Comparison of ENCODE assay signal across 13 cellular contexts in genomic region chr6:50819527-50819905, GRCh38. TPM values are rescaled to one million over a fixed set of nuclear protein-coding genes. Genes with fewer than 3 reads are reported as not detected.
DNase-seq lines count a peak whose midpoint lies in the region; ATAC-seq, FAIRE-seq and TF ChIP-seq lines count a peak whose summit lies in the region.
"Had no signal": no experiment of that assay in that cellular context is flagged by ENCODE, and none has a peak within 500 bp of the region (broad histone marks: within the 10 kb centered on the region; RNA-seq: fewer than 3 reads in every experiment).

No MANE protein-coding gene starts in this region.

- H3K9me2 ChIP-seq in hepatocyte (replicated peaks; ENCODE audit: insufficient read depth), result no peaks in the 10 kb centered on the region

- H3K27ac ChIP-seq in hepatocyte, result peak overlapping the region; percentile 55
- H3K27ac ChIP-seq in pancreas, result no peak overlapping the region
- H3K27ac ChIP-seq: vagina had no signal

- H3K79me2 ChIP-seq in hepatocyte, result no peaks in the 10 kb centered on the region

- H3K27me3 ChIP-seq in hepatocyte (peaks cover 86% of the 10 kb centered on the region), pancreas (peaks cover 6 to 47% (median 25%) of the 10 kb centered on the region in 4 donors)

- peak overlapping the region; percentile 74 for H3K4me2 ChIP-seq in hepatocyte

- H3K4me3 ChIP-seq in hepatocyte, result no peak overlapping the region
- peak overlapping the region in 1 of 4 donors; percentile 23 for H3K4me3 ChIP-seq in pancreas
- H3K4me3 ChIP-seq: lung had no signal

- no peaks in the 10 kb centered on the region for H3K9me3 ChIP-seq in hepatocyte (ENCODE audit: low read depth)
- no peaks in the 10 kb centered on the region for H3K9me3 ChIP-seq in pancreas
- H3K9me3 ChIP-seq: vagina had no signal

- ATAC-seq in SK-N-SH treated with all-trans-retinoic acid at 6 μM for 48 hours (peak; percentile 18; the same call in 2 of the 3 replicates), pancreas (peak in 3 of 4 donors; percentile 14 to 45 (median 41)), HG02981 (IDR thresholded peaks at IDR 0.05; ENCODE audit: unreplicated experiment) (no peak)

- peak; percentile 64 for DNase-seq in GM03348 (ENCODE audit: low spot score)
- peak; percentile 28 for DNase-seq in hepatocyte (ENCODE audit: low spot score)
- peak in 2 of 6 donors; percentile 61 to 72 for DNase-seq in pancreas
- no peak for DNase-seq in activated effector memory CD4-positive, alpha-beta T cell treated with Interleukin-2 at 50 U/mL for 16 hours
- no peak for DNase-seq in HCEC 1CT
- no peak for DNase-seq in SIG-M5 (lab: John Stamatoyannopoulos, UW)
- DNase-seq: activated CD8-positive, alpha-beta memory T cell treated with anti-CD3 and anti-CD28 coated beads, Interleukin-2, amount 50 U/mL, for 4 hours; cortex of kidney; GDM1 had no signal

- no peak for FAIRE-seq in pancreas (lab: Jason Lieb, UNC)

- intact Hi-C loops in pancreas (cut with DNase I), result loop anchor here in 1 of 3 donors (10.0 kb wide), 1 partner anchor 725 kb away; no protein-coding TSS in a partner anchor

- TF ChIP-seq CTCF in hepatocyte (IDR thresholded peaks at IDR 0.05; ENCODE audit: poor library complexity), result no peak
- no peak for TF ChIP-seq CTCF in pancreas (IDR thresholded peaks at IDR 0.05)

- WGBS in hepatocyte (ENCODE audit: low lambda C conversion rate, missing lambda C conversion rate), result 1% methylated on average over 34 of the region's 44 CpGs
- 1 to 2% methylated on average over 44 of the region's 44 CpGs for WGBS in pancreas, 2 donors

- no peaks in the 10 kb centered on the region for H3K36me3 ChIP-seq in hepatocyte (replicated peaks; ENCODE audit: insufficient read depth, low read depth)
- no peaks in the 10 kb centered on the region for H3K36me3 ChIP-seq in pancreas
- H3K36me3 ChIP-seq: vagina had no signal

- H2AFZ ChIP-seq in hepatocyte, result peak overlapping the region; percentile 51

- H4K20me1 ChIP-seq in hepatocyte (ENCODE audit: insufficient read depth, poor library complexity, severe bottlenecking), result no peaks in the 10 kb centered on the region

- H3K4me1 ChIP-seq in hepatocyte (ENCODE audit: insufficient read depth) (no peaks in the 10 kb centered on the region), pancreas (peaks cover 0 to 15% (median 0%) of the 10 kb centered on the region in 3 donors)

TF ChIP-seq in SK-N-SH treated with all-trans-retinoic acid at 6 μM for 48 hours, 23 proteins besides CTCF, POLR2A, EP300 and RAD21:
- no peak for TF ChIP-seq ZFP3 (CRISPR knock-in tag; IDR thresholded peaks at IDR 0.05)
- no peak for TF ChIP-seq ISL1 (CRISPR knock-in tag; IDR thresholded peaks at IDR 0.05)
- no peak for TF ChIP-seq SNAI2 (CRISPR knock-in tag; IDR thresholded peaks at IDR 0.05)
- TF ChIP-seq TSHZ2 (CRISPR knock-in tag; IDR thresholded peaks at IDR 0.05), result no peak
- TF ChIP-seq ZC3H10 (CRISPR knock-in tag; IDR thresholded peaks at IDR 0.05), result no peak
- TF ChIP-seq GLIS3 (CRISPR knock-in tag; IDR thresholded peaks at IDR 0.05), result no peak
- TF ChIP-seq PPARA (CRISPR knock-in tag; IDR thresholded peaks at IDR 0.05; ENCODE audit: borderline replicate concordance), result no peak
- TF ChIP-seq ZNF70 (CRISPR knock-in tag; IDR thresholded peaks at IDR 0.05), result no peak
- no peak for TF ChIP-seq ARNTL (CRISPR knock-in tag; IDR thresholded peaks at IDR 0.05; ENCODE audit: borderline replicate concordance, low read depth)
- TF ChIP-seq ZNF8 (CRISPR knock-in tag; IDR thresholded peaks at IDR 0.05), result no peak
- no peak for TF ChIP-seq PATZ1 (CRISPR knock-in tag; IDR thresholded peaks at IDR 0.05; ENCODE audit: borderline replicate concordance)
- no peak for TF ChIP-seq CSRNP3 (CRISPR knock-in tag; IDR thresholded peaks at IDR 0.05)
- no peak for TF ChIP-seq ZNF565 (CRISPR knock-in tag; conservative IDR thresholded peaks at IDR 0.05; ENCODE audit: low read depth)
- no peak for TF ChIP-seq POU6F1 (CRISPR knock-in tag; IDR thresholded peaks at IDR 0.05; ENCODE audit: borderline replicate concordance, low read depth)
TF ChIP-seq in SK-N-SH treated with all-trans-retinoic acid at 6 μM for 48 hours: peak in this region for 0.

RNA-seq across cellular contexts. Expression of gene TFAP2B, which starts 0.8 kb away (rescaled TPM):
- 0.64 and 0.73 TPM in 2 replicates for total RNA-seq in hepatocyte
- polyA plus RNA-seq in hepatocyte, result 1.3 and 5.7 TPM in 2 replicates
- total RNA-seq in pancreas, result not detected
- polyA plus RNA-seq in pancreas, result not detected
- total RNA-seq: lung had no signal

Comparison
In these comparisons a context has a peak if more than half of its experiments do, and no peak if none do; other contexts are left out.
1. DNase-seq: peak in GM03348 (single experiment) and hepatocyte (single experiment); none in activated effector memory CD4-positive, alpha-beta T cell treated with Interleukin-2 at 50 U/mL for 16 hours (single experiment), HCEC 1CT (single experiment) and SIG-M5 (single experiment).